Comparison of ENCODE assay signal across 17 cellular contexts in genomic region chr6:124901105-124901504, GRCh38.
A peak's percentile ranks its signal among the peaks of the same experiment; 100 is the strongest.
DNase-seq lines count a peak whose midpoint lies in the region; ATAC-seq, FAIRE-seq and TF ChIP-seq lines count a peak whose summit lies in the region.
"Had no signal": no experiment of that assay in that cellular context is flagged by ENCODE, and none has a peak within 500 bp of the region (broad histone marks: within the 10 kb centered on the region; RNA-seq: fewer than 3 reads in every experiment).

No MANE protein-coding gene starts in this region.

- FAIRE-seq in bronchial epithelial cell (lab: Jason Lieb, UNC), result no peak
- FAIRE-seq: GM12878, GM18507, HepG2 had no signal

- intact Hi-C loops in CD4-positive, alpha-beta memory T cell (cut with micrococcal nuclease), result no loop called here

- H3K9me3 ChIP-seq in CD4-positive, alpha-beta memory T cell (ENCODE audit: control insufficient read depth in 1 of 2, low read length in 2 of 2), result no peaks in the 10 kb centered on the region
- H3K9me3 ChIP-seq: BLaER1 had no signal

- no peaks in the 10 kb centered on the region for H3K4me1 Mint-ChIP-seq in CD4-positive, alpha-beta memory T cell
- H3K4me1 Mint-ChIP-seq: H9 had no signal

- no peak overlapping the region for H3K4me3 Mint-ChIP-seq in CD4-positive, alpha-beta memory T cell
- H3K4me3 Mint-ChIP-seq: H9 had no signal

- H3K27ac ChIP-seq in CD4-positive, alpha-beta memory T cell (ENCODE audit: low read depth, low read length), result no peak overlapping the region
- H3K27ac ChIP-seq: BLaER1 had no signal

- no peak overlapping the region for H3K4me3 ChIP-seq in bronchial epithelial cell (ENCODE audit: low read depth, low read length)
- no peak overlapping the region for H3K4me3 ChIP-seq in CD4-positive, alpha-beta memory T cell (ENCODE audit: low read length in 2 of 2)
- H3K4me3 ChIP-seq: BLaER1, GM12878 had no signal

- DNase-seq in COLO829 (ENCODE audit: low spot score) (peak; percentile 9), M059J (ENCODE audit: low read depth) (peak; percentile 8), bronchial epithelial cell (ENCODE audit: low read depth) (peak; percentile 45), kidney tubule cell (ENCODE audit: low spot score) (peak; percentile 19), islet precursor cell (no peak)
- DNase-seq in CD4-positive, alpha-beta memory T cell, result no peak
- DNase-seq: 8988T, AML-193, Calu3, DMS 273 treated with DMSO at 0.1 percent for 48 hours, GOT3, H9 had no signal

- CTCF ChIA-PET in CD4-positive, alpha-beta memory T cell (lab: Charles Lee; ENCODE audit: partially characterized antibody), result interaction anchor here (0.9 kb wide), 1 partner anchor 252 kb away, joined by 3 read pairs; the partner anchor contains the start of gene TPD52L1

- peaks cover 0 to 1% of the 10 kb centered on the region in 2 donors for H3K27me3 Mint-ChIP-seq in CD4-positive, alpha-beta memory T cell

- H3K27me3 ChIP-seq in bronchial epithelial cell (ENCODE audit: control insufficient read depth, insufficient read depth, low read length), result no peaks in the 10 kb centered on the region
- H3K27me3 ChIP-seq in CD4-positive, alpha-beta memory T cell (ENCODE audit: insufficient read depth, low read length), result no peaks in the 10 kb centered on the region
- H3K27me3 ChIP-seq: BLaER1 had no signal

- ATAC-seq in HG03460 (IDR thresholded peaks at IDR 0.05; ENCODE audit: unreplicated experiment), result no peak
- ATAC-seq: GM12878, HepG2 had no signal

- H3K36me3 ChIP-seq in bronchial epithelial cell (ENCODE audit: control insufficient read depth, insufficient read depth, low read length), result no peaks in the 10 kb centered on the region
- no peaks in the 10 kb centered on the region for H3K36me3 ChIP-seq in CD4-positive, alpha-beta memory T cell (ENCODE audit: insufficient read depth, low read length)
- H3K36me3 ChIP-seq: BLaER1 had no signal

- H3K27ac Mint-ChIP-seq in CD4-positive, alpha-beta memory T cell, result no peak overlapping the region
- H3K27ac Mint-ChIP-seq: H9 had no signal

- no peaks in the 10 kb centered on the region for H3K9me3 Mint-ChIP-seq in CD4-positive, alpha-beta memory T cell
- H3K9me3 Mint-ChIP-seq: H9 had no signal

- H3K4me1 ChIP-seq in CD4-positive, alpha-beta memory T cell (ENCODE audit: insufficient read depth, low read length), result no peaks in the 10 kb centered on the region
- H3K4me1 ChIP-seq: BLaER1 had no signal

- TF ChIP-seq CTCF in bronchial epithelial cell (IDR thresholded peaks at IDR 0.05; ENCODE audit: insufficient read depth, low read length, severe bottlenecking), result no peak

- H3K36me3 Mint-ChIP-seq in CD4-positive, alpha-beta memory T cell, result no peaks in the 10 kb centered on the region

- POLR2A ChIA-PET in CD4-positive, alpha-beta memory T cell (lab: Charles Lee; ENCODE audit: partially characterized antibody), result no interaction called here

Comparison
In these comparisons a context has a peak if more than half of its experiments do, and no peak if none do; other contexts are left out.
1. DNase-seq: peak in COLO829 (single experiment), M059J (single experiment), bronchial epithelial cell (single experiment) and kidney tubule cell (single experiment); none in CD4-positive, alpha-beta memory T cell (0 of 5) and islet precursor cell (single experiment).